Comparison of ENCODE assay signal across 5 cellular contexts in genomic region chrY:22828588-22828987, GRCh38.
DNase-seq lines count a peak whose midpoint lies in the region; ATAC-seq and TF ChIP-seq lines count a peak whose summit lies in the region.
"Not testable (repeated sequence)": the region's sequence is repeated elsewhere in the genome, so short reads cannot be mapped to it uniquely, and the experiment has no call there.

No MANE protein-coding gene starts in this region.

- not testable (repeated sequence) for H3K27me3 ChIP-seq in heart right ventricle

- not testable (repeated sequence) for H3K4me3 ChIP-seq in heart right ventricle

- H3K9me3 ChIP-seq in heart right ventricle: not testable (repeated sequence)

- intact Hi-C loops in Right ventricle myocardium inferior (cut with DNase I); Right ventricle myocardium superior (cut with DNase I); heart right ventricle (cut with DNase I); left ventricle myocardium superior (cut with micrococcal nuclease): not testable (repeated sequence)

- not testable (repeated sequence) for DNase-seq in Right ventricle myocardium inferior (ENCODE audit: missing footprints); Right ventricle myocardium superior; heart right ventricle; left ventricle myocardium superior; left lobe of liver (ENCODE audit: low spot score)

- H3K4me1 ChIP-seq in heart right ventricle: not testable (repeated sequence)

- TF ChIP-seq CTCF in heart right ventricle (IDR thresholded peaks at IDR 0.05): not testable (repeated sequence)

- not testable (repeated sequence) for H3K36me3 ChIP-seq in heart right ventricle

- not testable (repeated sequence) for H3K27ac ChIP-seq in heart right ventricle

- ATAC-seq in Right ventricle myocardium inferior (peak; percentile 89), Right ventricle myocardium superior (ENCODE audit: poor library complexity) (peak; percentile 94), heart right ventricle (peak in 5 of 8 donors; percentile 38 to 96 (median 90)), left ventricle myocardium superior (peak; percentile 97), left lobe of liver (peak; percentile 65)
